1 cellular context compared by ENCODE assay signal in genomic region chr16:84600343-84601229, GRCh38.
TF ChIP-seq lines count a peak whose summit lies in the region.

No MANE protein-coding gene starts in this region.

TF ChIP-seq in K562, 482 proteins besides CTCF, POLR2A, EP300 and RAD21 (continued from another document):
- TF ChIP-seq CREB3 (tag; conservative IDR thresholded peaks at IDR 0.05; ENCODE audit: low read depth) (peak; percentile 31; the same call in 1 of the 2 replicates), ARID1B (IDR thresholded peaks at IDR 0.05) (no peak), NR2C1 (IDR thresholded peaks at IDR 0.05) (no peak), NR2C1 (tag; IDR thresholded peaks at IDR 0.05) (peak; percentile 28; the same call in 1 of the 2 replicates), DPF2 (IDR thresholded peaks at IDR 0.05) (no peak), EGR1 (conservative IDR thresholded peaks at IDR 0.05) (no peak), FOXO4 (CRISPR knock-in tag; IDR thresholded peaks at IDR 0.05) (no peak), DMBX1 (CRISPR knock-in tag; IDR thresholded peaks at IDR 0.05; ENCODE audit: borderline replicate concordance) (no peak), SRSF7 (optimal IDR thresholded peaks at IDR 0.05; ENCODE audit: low read depth, low read length) (no peak), MLLT1 (IDR thresholded peaks at IDR 0.05) (peak in 1 of 2 experiments; percentile 96; a peak in 2 of 4 replicates), ELF1 (tag; IDR thresholded peaks at IDR 0.05) (peak; percentile 43; the same call in 1 of the 2 replicates), FOXJ2 (tag; IDR thresholded peaks at IDR 0.05) (peak; percentile 78), TBL1XR1 (IDR thresholded peaks at IDR 0.05; ENCODE audit: low read length in 2 of 2) (0 out of 4 replicates have a peak, but pooled peaks of 1 of the 2 experiments have one; percentile 6), ZNF407 (IDR thresholded peaks at IDR 0.05; ENCODE audit: low read depth) (no peak), POLR2AphosphoS5 (IDR thresholded peaks at IDR 0.05; ENCODE audit: control insufficient read depth, insufficient read depth, low read depth, low read length) (no peak), ZNF23 (CRISPR knock-in tag; IDR thresholded peaks at IDR 0.05) (no peak), ZFP36 (IDR thresholded peaks at IDR 0.05; ENCODE audit: low read depth, low read length, partially characterized antibody) (peak; percentile 20), CHD1 (IDR thresholded peaks at IDR 0.05; ENCODE audit: low read length) (peak; percentile 56), CTBP1 (IDR thresholded peaks at IDR 0.05; ENCODE audit: borderline replicate concordance) (peak; percentile 51; the same call in 1 of the 2 replicates), ZNF121 (CRISPR knock-in tag; conservative IDR thresholded peaks at IDR 0.05) (0 out of 2 replicates have a peak, but pooled peaks have one; percentile 7), SRF (CRISPR knock-in tag; IDR thresholded peaks at IDR 0.05) (peak; percentile 56 to 98; a peak in 3 of 4 replicates), ZNF589 (CRISPR knock-in tag; IDR thresholded peaks at IDR 0.05; ENCODE audit: low read depth) (0 out of 2 replicates have a peak, but pooled peaks have one; percentile 3), ZNF445 (CRISPR knock-in tag; IDR thresholded peaks at IDR 0.05; ENCODE audit: low read depth) (peak; percentile 58; the same call in 1 of the 2 replicates), ESRRB (CRISPR knock-in tag; IDR thresholded peaks at IDR 0.05; ENCODE audit: borderline replicate concordance) (no peak), TAF1 (IDR thresholded peaks at IDR 0.05; ENCODE audit: control insufficient read depth, extremely low read depth, insufficient read depth, low read length, severe bottlenecking) (no peak), LCOR (CRISPR knock-in tag; IDR thresholded peaks at IDR 0.05) (peak; percentile 51; the same call in 1 of the 2 replicates), ZNF668 (CRISPR knock-in tag; IDR thresholded peaks at IDR 0.05) (0 out of 2 replicates have a peak, but pooled peaks have one; percentile 23), THRAP3 (IDR thresholded peaks at IDR 0.05; ENCODE audit: borderline replicate concordance) (peak; percentile 51; the same call in 1 of the 2 replicates), MAFF (IDR thresholded peaks at IDR 0.05; ENCODE audit: low read length) (0 out of 2 replicates have a peak, but pooled peaks have one; percentile 21), NFE2 (IDR thresholded peaks at IDR 0.05; ENCODE audit: low read depth) (peak; percentile 42; the same call in 1 of the 2 replicates), TCF3 (CRISPR knock-in tag; IDR thresholded peaks at IDR 0.05) (no peak), SMAD1 (IDR thresholded peaks at IDR 0.05; ENCODE audit: low read depth, low read length, partially characterized antibody) (no peak), SUPT5H (IDR thresholded peaks at IDR 0.05) (no peak), ZNF592 (IDR thresholded peaks at IDR 0.05) (peak; percentile 67), MBD1 (CRISPR knock-in tag; IDR thresholded peaks at IDR 0.05) (peak; percentile 27; the same call in 1 of the 2 replicates), ZNF197 (CRISPR knock-in tag; IDR thresholded peaks at IDR 0.05; ENCODE audit: low read depth) (0 out of 2 replicates have a peak, but pooled peaks have one; percentile 56)
